Comparison of ENCODE assay signal across 2 cellular contexts in genomic region chr1:248872752-248873408, GRCh38.
TF ChIP-seq lines count a peak whose summit lies in the region.

No MANE protein-coding gene starts in this region.

TF ChIP-seq in HCT116, 20 proteins besides CTCF, POLR2A, EP300 and RAD21:
- TF ChIP-seq SRF (IDR thresholded peaks at IDR 0.05; ENCODE audit: low read depth) (no peak), ZFX (IDR thresholded peaks at IDR 0.05) (peak; percentile 34; the same call in 1 of the 2 replicates), ZNF274 (IDR thresholded peaks at IDR 0.05; ENCODE audit: low read depth, low read length) (no peak), YY1 (IDR thresholded peaks at IDR 0.05; ENCODE audit: extremely low read depth, insufficient replicate concordance, low read depth, low read length) (no peak), JUND (IDR thresholded peaks at IDR 0.05) (no peak), EZH2 (IDR thresholded peaks at IDR 0.05) (no peak), ATF3 (IDR thresholded peaks at IDR 0.05) (no peak), EGR1 (IDR thresholded peaks at IDR 0.05; ENCODE audit: low read depth) (peak; percentile 82), SP1 (IDR thresholded peaks at IDR 0.05; ENCODE audit: low read depth) (no peak), FOSL1 (IDR thresholded peaks at IDR 0.05; ENCODE audit: low read depth) (no peak)
- TF ChIP-seq, protein P1, sequence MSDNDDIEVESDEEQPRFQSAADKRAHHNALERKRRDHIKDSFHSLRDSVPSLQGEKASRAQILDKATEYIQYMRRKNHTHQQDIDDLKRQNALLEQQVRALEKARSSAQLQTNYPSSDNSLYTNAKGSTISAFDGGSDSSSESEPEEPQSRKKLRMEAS (IDR thresholded peaks at IDR 0.05): peak; percentile 61

TF ChIP-seq in GM12878, 131 proteins besides CTCF, POLR2A, EP300 and RAD21 (continues in another document):
- TF ChIP-seq MEF2A (IDR thresholded peaks at IDR 0.05; ENCODE audit: insufficient read depth, low read depth, low read length) (peak; percentile 50; the same call in 1 of the 2 replicates), MXI1 (IDR thresholded peaks at IDR 0.05; ENCODE audit: low read depth, low read length) (peak; percentile 12; the same call in 1 of the 2 replicates), RB1 (IDR thresholded peaks at IDR 0.05; ENCODE audit: borderline replicate concordance) (peak; percentile 27; the same call in 1 of the 2 replicates), ZNF384 (IDR thresholded peaks at IDR 0.05; ENCODE audit: borderline replicate concordance, low read depth, low read length) (no peak), WRNIP1 (IDR thresholded peaks at IDR 0.05; ENCODE audit: borderline replicate concordance, low read depth, low read length) (no peak), BMI1 (IDR thresholded peaks at IDR 0.05; ENCODE audit: borderline replicate concordance) (no peak; the same call in 1 of the 2 replicates), LARP7 (IDR thresholded peaks at IDR 0.05) (peak; percentile 47; the same call in 1 of the 2 replicates), FOXK2 (IDR thresholded peaks at IDR 0.05) (no peak), ATF7 (IDR thresholded peaks at IDR 0.05; ENCODE audit: low read depth) (no peak), CHD2 (IDR thresholded peaks at IDR 0.05; ENCODE audit: borderline replicate concordance, low read depth, low read length) (no peak), IRF5 (IDR thresholded peaks at IDR 0.05; ENCODE audit: borderline replicate concordance) (no peak), NR2C1 (IDR thresholded peaks at IDR 0.05) (no peak), BRCA1 (IDR thresholded peaks at IDR 0.05; ENCODE audit: low read depth, low read length) (no peak), ELK1 (IDR thresholded peaks at IDR 0.05; ENCODE audit: low read depth, low read length) (no peak), HCFC1 (IDR thresholded peaks at IDR 0.05; ENCODE audit: low read length) (no peak), JUNB (IDR thresholded peaks at IDR 0.05) (no peak), JUND (IDR thresholded peaks at IDR 0.05; ENCODE audit: low read depth, low read length) (no peak), NRF1 (conservative IDR thresholded peaks at IDR 0.05; ENCODE audit: low read depth, low read length) (no peak), IKZF2 (IDR thresholded peaks at IDR 0.05) (peak; percentile 8 to 19; a peak in 3 of 4 replicates), BACH1 (IDR thresholded peaks at IDR 0.05; ENCODE audit: borderline replicate concordance) (no peak), ZBED1 (IDR thresholded peaks at IDR 0.05; ENCODE audit: borderline replicate concordance) (no peak), PML (IDR thresholded peaks at IDR 0.05; ENCODE audit: low read length) (no peak), NFXL1 (IDR thresholded peaks at IDR 0.05; ENCODE audit: borderline replicate concordance) (no peak), CBX5 (IDR thresholded peaks at IDR 0.05; ENCODE audit: low read depth) (no peak), NKRF (conservative IDR thresholded peaks at IDR 0.05) (peak; percentile 47; the same call in 1 of the 2 replicates), RELB (IDR thresholded peaks at IDR 0.05; ENCODE audit: low read depth) (no peak; the same call in 1 of the 2 replicates), SP1 (IDR thresholded peaks at IDR 0.05; ENCODE audit: low read depth, low read length) (no peak), POLR2AphosphoS2 (IDR thresholded peaks at IDR 0.05; ENCODE audit: low read depth, low read length) (no peak), MTA3 (IDR thresholded peaks at IDR 0.05; ENCODE audit: borderline replicate concordance, low read length) (no peak), NFIC (IDR thresholded peaks at IDR 0.05; ENCODE audit: low read depth, low read length) (no peak), STAT1 (conservative IDR thresholded peaks at IDR 0.05) (no peak), CHD1 (IDR thresholded peaks at IDR 0.05; ENCODE audit: low read depth, low read length) (0 out of 2 replicates have a peak, but pooled peaks have one; percentile 53), USF1 (IDR thresholded peaks at IDR 0.05; ENCODE audit: borderline replicate concordance, extremely low read length, insufficient read depth, low read depth, low read length) (no peak), SMARCA5 (IDR thresholded peaks at IDR 0.05) (peak; percentile 79), SIX5 (IDR thresholded peaks at IDR 0.05; ENCODE audit: low read depth, low read length, severe bottlenecking) (no peak), CHD4 (IDR thresholded peaks at IDR 0.05) (peak; percentile 95; the same call in 1 of the 2 replicates), ZBTB40 (IDR thresholded peaks at IDR 0.05; ENCODE audit: borderline replicate concordance) (no peak), SMAD5 (IDR thresholded peaks at IDR 0.05; ENCODE audit: low read depth) (no peak), BHLHE40 (IDR thresholded peaks at IDR 0.05; ENCODE audit: borderline replicate concordance in 1 of 2, low read depth in 2 of 2, low read length in 1 of 2) (peak in 1 of 2 experiments; percentile 35; a peak in 1 of 4 replicates), MEF2B (IDR thresholded peaks at IDR 0.05; ENCODE audit: partially characterized antibody, poor library complexity, severe bottlenecking) (peak; percentile 75), SREBF1 (IDR thresholded peaks at IDR 0.05; ENCODE audit: low read length) (no peak), ESRRA (IDR thresholded peaks at IDR 0.05; ENCODE audit: low read length) (no peak), NBN (IDR thresholded peaks at IDR 0.05) (peak; percentile 14; the same call in 1 of the 2 replicates), PAX8 (IDR thresholded peaks at IDR 0.05) (no peak)
- TF ChIP-seq, protein P2, sequence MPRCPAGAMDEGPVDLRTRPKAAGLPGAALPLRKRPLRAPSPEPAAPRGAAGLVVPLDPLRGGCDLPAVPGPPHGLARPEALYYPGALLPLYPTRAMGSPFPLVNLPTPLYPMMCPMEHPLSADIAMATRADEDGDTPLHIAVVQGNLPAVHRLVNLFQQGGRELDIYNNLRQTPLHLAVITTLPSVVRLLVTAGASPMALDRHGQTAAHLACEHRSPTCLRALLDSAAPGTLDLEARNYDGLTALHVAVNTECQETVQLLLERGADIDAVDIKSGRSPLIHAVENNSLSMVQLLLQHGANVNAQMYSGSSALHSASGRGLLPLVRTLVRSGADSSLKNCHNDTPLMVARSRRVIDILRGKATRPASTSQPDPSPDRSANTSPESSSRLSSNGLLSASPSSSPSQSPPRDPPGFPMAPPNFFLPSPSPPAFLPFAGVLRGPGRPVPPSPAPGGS (IDR thresholded peaks at IDR 0.05; ENCODE audit: borderline replicate concordance, insufficient read depth, low read depth, low read length, poor library complexity, severe bottlenecking): no peak
- TF ChIP-seq, protein P3, sequence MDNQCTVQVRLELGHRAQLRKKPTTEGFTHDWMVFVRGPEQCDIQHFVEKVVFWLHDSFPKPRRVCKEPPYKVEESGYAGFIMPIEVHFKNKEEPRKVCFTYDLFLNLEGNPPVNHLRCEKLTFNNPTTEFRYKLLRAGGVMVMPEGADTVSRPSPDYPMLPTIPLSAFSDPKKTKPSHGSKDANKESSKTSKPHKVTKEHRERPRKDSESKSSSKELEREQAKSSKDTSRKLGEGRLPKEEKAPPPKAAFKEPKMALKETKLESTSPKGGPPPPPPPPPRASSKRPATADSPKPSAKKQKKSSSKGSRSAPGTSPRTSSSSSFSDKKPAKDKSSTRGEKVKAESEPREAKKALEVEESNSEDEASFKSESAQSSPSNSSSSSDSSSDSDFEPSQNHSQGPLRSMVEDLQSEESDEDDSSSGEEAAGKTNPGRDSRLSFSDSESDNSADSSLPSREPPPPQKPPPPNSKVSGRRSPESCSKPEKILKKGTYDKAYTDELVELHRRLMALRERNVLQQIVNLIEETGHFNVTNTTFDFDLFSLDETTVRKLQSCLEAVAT (IDR thresholded peaks at IDR 0.05): no peak
- TF ChIP-seq, protein P4, sequence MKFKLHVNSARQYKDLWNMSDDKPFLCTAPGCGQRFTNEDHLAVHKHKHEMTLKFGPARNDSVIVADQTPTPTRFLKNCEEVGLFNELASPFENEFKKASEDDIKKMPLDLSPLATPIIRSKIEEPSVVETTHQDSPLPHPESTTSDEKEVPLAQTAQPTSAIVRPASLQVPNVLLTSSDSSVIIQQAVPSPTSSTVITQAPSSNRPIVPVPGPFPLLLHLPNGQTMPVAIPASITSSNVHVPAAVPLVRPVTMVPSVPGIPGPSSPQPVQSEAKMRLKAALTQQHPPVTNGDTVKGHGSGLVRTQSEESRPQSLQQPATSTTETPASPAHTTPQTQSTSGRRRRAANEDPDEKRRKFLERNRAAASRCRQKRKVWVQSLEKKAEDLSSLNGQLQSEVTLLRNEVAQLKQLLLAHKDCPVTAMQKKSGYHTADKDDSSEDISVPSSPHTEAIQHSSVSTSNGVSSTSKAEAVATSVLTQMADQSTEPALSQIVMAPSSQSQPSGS (IDR thresholded peaks at IDR 0.05; ENCODE audit: low read length): no peak
- TF ChIP-seq, protein P1 (IDR thresholded peaks at IDR 0.05; ENCODE audit: low read depth, low read length): no peak
